Comparison of ENCODE assay signal across 10 cellular contexts in genomic region chr10:14608381-14609001, GRCh38.
DNase-seq lines count a peak whose midpoint lies in the region; ATAC-seq and TF ChIP-seq lines count a peak whose summit lies in the region.
"Had no signal": no experiment of that assay in that cellular context is flagged by ENCODE, and none has a peak within 500 bp of the region (broad histone marks: within the 10 kb centered on the region; RNA-seq: fewer than 3 reads in every experiment).

No MANE protein-coding gene starts in this region.

- H2AFZ ChIP-seq in mammary epithelial cell (ENCODE audit: low read depth, low read length), result no peak overlapping the region

- no peaks in the 10 kb centered on the region for H3K79me2 ChIP-seq in mammary epithelial cell (ENCODE audit: insufficient read depth, low read length)

- WGBS in mammary epithelial cell (ENCODE audit: low coverage, missing lambda C conversion rate), result 100% methylated on average over 3 of the region's 4 CpGs

- H3K9me3 ChIP-seq in upper lobe of right lung (no peaks in the 10 kb centered on the region), mammary epithelial cell (replicated peaks; ENCODE audit: insufficient read depth, low read length) (no peaks in the 10 kb centered on the region)

- no peaks in the 10 kb centered on the region for H4K20me1 ChIP-seq in mammary epithelial cell (ENCODE audit: insufficient read depth, low read length)

- no peak overlapping the region for H3K4me2 ChIP-seq in mammary epithelial cell (ENCODE audit: insufficient read depth, low read depth, low read length)

- POLR2A ChIA-PET in activated B cell treated with CpG ODN at 0.5 μM for 24 hours (lab: Charles Lee), result interaction anchor here (0.8 to 5.9 kb wide), 13 partner anchors 8 to 270 kb away, joined by 3 to 58 read pairs (median 5); partner anchors contain the start of genes CDNF, HSPA14, MSANTD7 and SUV39H2

- intact Hi-C loops in activated B cell treated with CpG ODN at 0.5 μM for 24 hours (cut with micrococcal nuclease) (loop anchor here (1.0 to 5.0 kb wide), 4 partner anchors 9 to 534 kb away; no protein-coding TSS in a partner anchor), upper lobe of right lung (cut with DNase I) (no loop called here), mammary epithelial cell (cut with micrococcal nuclease) (loop anchor here (10.0 kb wide), 1 partner anchor 476 kb away; the partner anchor contains the start of gene ACBD7)

- TF ChIP-seq CTCF in activated B cell treated with CpG ODN at 0.5 μM for 24 hours (IDR thresholded peaks at IDR 0.05) (no peak), upper lobe of right lung (IDR thresholded peaks at IDR 0.05) (no peak), mammary epithelial cell (conservative IDR thresholded peaks at IDR 0.05 in 1 of 2, IDR thresholded peaks at IDR 0.05 in 1 of 2; ENCODE audit: extremely low read depth in 1 of 2, insufficient read depth in 1 of 2, low read depth in 1 of 2, low read length in 2 of 2) (no peak)

- H3K9ac ChIP-seq in mammary epithelial cell (ENCODE audit: insufficient read depth, low read length), result no peak overlapping the region

- H3K27ac ChIP-seq in upper lobe of right lung, result no peak overlapping the region
- no peak overlapping the region for H3K27ac ChIP-seq in mammary epithelial cell (ENCODE audit: insufficient read depth, low read depth, low read length)
- H3K27ac ChIP-seq: epithelial cell of prostate had no signal

- peaks cover 17% of the 10 kb centered on the region for H3K4me1 ChIP-seq in upper lobe of right lung
- H3K4me1 ChIP-seq in mammary epithelial cell (ENCODE audit: insufficient read depth, low read length), result peaks cover 11% of the 10 kb centered on the region

- H3K36me3 ChIP-seq in upper lobe of right lung (no peaks in the 10 kb centered on the region), mammary epithelial cell (ENCODE audit: insufficient read depth, low read length) (no peaks in the 10 kb centered on the region)

- peaks cover 62% of the 10 kb centered on the region for H3K4me1 Mint-ChIP-seq in activated naive CD4-positive, alpha-beta T cell treated with anti-CD3 and anti-CD28 coated beads, Interleukin-2, amount 50 U/mL, for 24 hours
- H3K4me1 Mint-ChIP-seq in activated B cell treated with CpG ODN at 0.5 μM for 24 hours, result peaks cover 62% of the 10 kb centered on the region

- BruUV-seq in mammary epithelial cell (replicated peaks; lab: Mats Ljungman, UMichigan), result no TSS peak

- CTCF ChIA-PET in activated B cell treated with CpG ODN at 0.5 μM for 24 hours (lab: Charles Lee), result interaction anchor here (0.5 to 1.1 kb wide), 2 partner anchors 132 to 184 kb away, joined by 4 read pairs; no protein-coding TSS in a partner anchor
- CTCF ChIA-PET in mammary epithelial cell (lab: Charles Lee; ENCODE audit: low non-redundant PET), result no interaction called here

- peaks cover under 1% of the 10 kb centered on the region for H3K36me3 Mint-ChIP-seq in activated naive CD4-positive, alpha-beta T cell treated with anti-CD3 and anti-CD28 coated beads, Interleukin-2, amount 50 U/mL, for 24 hours
- H3K36me3 Mint-ChIP-seq in activated B cell treated with CpG ODN at 0.5 μM for 24 hours (ENCODE audit: low read depth), result peaks cover 6% of the 10 kb centered on the region

- no peaks in the 10 kb centered on the region for H3K9me3 Mint-ChIP-seq in activated naive CD4-positive, alpha-beta T cell treated with anti-CD3 and anti-CD28 coated beads, Interleukin-2, amount 50 U/mL, for 24 hours
- no peaks in the 10 kb centered on the region for H3K9me3 Mint-ChIP-seq in activated B cell treated with CpG ODN at 0.5 μM for 24 hours

- no peak overlapping the region for H3K4me3 ChIP-seq in upper lobe of right lung
- no peak overlapping the region for H3K4me3 ChIP-seq in mammary epithelial cell (replicated peaks in 1 of 3; ENCODE audit: insufficient read depth in 1 of 3, low read depth in 2 of 3, low read length in 3 of 3)

- H3K27me3 Mint-ChIP-seq in activated naive CD4-positive, alpha-beta T cell treated with anti-CD3 and anti-CD28 coated beads, Interleukin-2, amount 50 U/mL, for 24 hours, result no peaks in the 10 kb centered on the region
- H3K27me3 Mint-ChIP-seq in activated B cell treated with CpG ODN at 0.5 μM for 24 hours, result no peaks in the 10 kb centered on the region
- H3K27me3 Mint-ChIP-seq: activated naive CD4-positive, alpha-beta T cell treated with anti-CD3 and anti-CD28 coated beads, Interleukin-2, amount 10 ng/mL, durations not matched to agents 7 days and 5 days had no signal

- dilution Hi-C loops in mammary epithelial cell (cut with HindIII; ENCODE audit: low sequenced_read_pairs), result no loop called here

- peak overlapping the region; percentile 20 for H3K27ac Mint-ChIP-seq in activated naive CD4-positive, alpha-beta T cell treated with anti-CD3 and anti-CD28 coated beads, Interleukin-2, amount 50 U/mL, for 24 hours
- H3K27ac Mint-ChIP-seq in activated B cell treated with CpG ODN at 0.5 μM for 24 hours, result peak overlapping the region; percentile 92
- H3K27ac Mint-ChIP-seq: activated naive CD4-positive, alpha-beta T cell treated with anti-CD3 and anti-CD28 coated beads, Interleukin-2, amount 10 ng/mL, durations not matched to agents 7 days and 5 days had no signal

- in situ Hi-C loops in mammary epithelial cell (cut with MboI; ENCODE audit: low sequenced_read_pairs in 2 of 2), result no loop called here

- peak; percentile 32 for ATAC-seq in HG03432 (IDR thresholded peaks at IDR 0.05; ENCODE audit: unreplicated experiment)
- peak; percentile 68 for ATAC-seq in activated B cell treated with CpG ODN at 0.5 μM for 24 hours (ENCODE audit: low read depth)
- ATAC-seq in upper lobe of right lung, result peak; percentile 44

- H3K27me3 ChIP-seq in upper lobe of right lung (no peaks in the 10 kb centered on the region), mammary epithelial cell (ENCODE audit: insufficient read depth, low read length) (no peaks in the 10 kb centered on the region)

- no peak overlapping the region for H3K4me3 Mint-ChIP-seq in activated naive CD4-positive, alpha-beta T cell treated with anti-CD3 and anti-CD28 coated beads, Interleukin-2, amount 50 U/mL, for 24 hours
- H3K4me3 Mint-ChIP-seq in activated B cell treated with CpG ODN at 0.5 μM for 24 hours, result peak overlapping the region; percentile 47
- H3K4me3 Mint-ChIP-seq: activated naive CD4-positive, alpha-beta T cell treated with anti-CD3 and anti-CD28 coated beads, Interleukin-2, amount 10 ng/mL, durations not matched to agents 7 days and 5 days had no signal

- DNase-seq in activated naive CD4-positive, alpha-beta T cell (lab: John Stamatoyannopoulos, UW), result no peak
- peak; percentile 48 for DNase-seq in activated B cell treated with CpG ODN at 0.5 μM for 24 hours
- no peak for DNase-seq in upper lobe of right lung
- no peak for DNase-seq in D341Med (ENCODE audit: low spot score)
- no peak for DNase-seq in effector CD8-positive, alpha-beta T cell (lab: John Stamatoyannopoulos, UW)
- no peak for DNase-seq in mammary epithelial cell
- DNase-seq: activated naive CD4-positive, alpha-beta T cell treated with anti-CD3 and anti-CD28 coated beads, Interleukin-2, amount 10 ng/mL, durations not matched to agents 7 days and 5 days had no signal
